Comparison of ENCODE assay signal across 13 cellular contexts in the genomic region with DNA sequence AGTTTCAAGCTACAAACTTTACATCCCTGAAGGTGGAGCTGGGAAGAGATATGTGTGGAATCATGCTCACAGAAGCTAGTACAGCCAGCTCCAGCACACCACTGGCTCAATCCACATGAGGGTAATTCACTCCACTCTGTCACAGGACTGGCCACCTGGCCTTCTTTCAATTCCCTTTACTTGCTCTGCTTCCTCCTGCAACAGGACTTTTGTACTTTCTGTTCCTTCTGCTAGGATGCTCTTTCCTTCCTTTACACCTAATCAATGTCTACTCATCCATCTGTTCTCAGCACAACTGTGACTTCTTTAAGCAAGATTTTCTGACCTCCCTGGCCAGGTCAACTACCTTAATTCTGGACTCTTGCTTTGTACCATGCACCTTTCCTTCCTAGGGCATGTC. TPM values are rescaled to one million over a fixed set of nuclear protein-coding genes. Genes with fewer than 3 reads are reported as not detected.
A peak's percentile ranks its signal among the peaks of the same experiment; 100 is the strongest.
DNase-seq lines count a peak whose midpoint lies in the region; ATAC-seq, FAIRE-seq and TF ChIP-seq lines count a peak whose summit lies in the region.
"Had no signal": no experiment of that assay in that cellular context is flagged by ENCODE, and none has a peak within 500 bp of the region (broad histone marks: within the 10 kb centered on the region; RNA-seq: fewer than 3 reads in every experiment).

No MANE protein-coding gene starts in this region.

- POLR2A ChIA-PET in GM12878 (lab: Charles Lee): interaction anchor here (0.6 to 1.5 kb wide), 8 partner anchors 10 to 138 kb away, joined by 3 to 5 read pairs (median 4); no protein-coding TSS in a partner anchor

- no TSS peak for BruUV-seq in GM12878 (replicated peaks; lab: Mats Ljungman, UMichigan)

- TF ChIP-seq CTCF in GM12878 (IDR thresholded peaks at IDR 0.05 in 2 of 3, conservative IDR thresholded peaks at IDR 0.05 in 1 of 3; ENCODE audit: control insufficient read depth in 2 of 3, extremely low read depth in 1 of 3, insufficient read depth in 1 of 3, low read depth in 3 of 3, low read length in 3 of 3): no peak

- CTCF ChIA-PET in GM12878 (lab: Yijun Ruan, JAX): interaction anchor here (0.5 to 7.0 kb wide), 24 partner anchors 12 to 296 kb away, joined by 3 to 149 read pairs (median 5); a partner anchor contains a TSS

- in situ Hi-C loops in GM12878 (cut with MboI): no loop called here

- RAD21 ChIA-PET in GM12878 (lab: Charles Lee; ENCODE audit: unreplicated experiment): interaction anchor here (0.6 to 5.9 kb wide), 22 partner anchors 10 to 296 kb away, joined by 3 to 75 read pairs (median 4); a partner anchor contains a TSS

- H3K4me3 ChIP-seq in GM12878: no peak overlapping the region

- H3K4me2 ChIP-seq in GM12878 (ENCODE audit: control insufficient read depth, insufficient read depth): peak overlapping the region; percentile 45; the same call in 1 of the 2 replicates

- no peak overlapping the region for H3K9ac ChIP-seq in GM12878 (ENCODE audit: control insufficient read depth, insufficient read depth, low read length)

- TF ChIP-seq RAD21 in GM12878 (IDR thresholded peaks at IDR 0.05; ENCODE audit: insufficient read depth, low read depth, low read length): no peak

- no peaks in the 10 kb centered on the region for H3K27me3 Mint-ChIP-seq in immature natural killer cell (ENCODE audit: low read depth in 3 of 3)

- peaks cover 35% of the 10 kb centered on the region for H3K4me1 ChIP-seq in GM12878 (ENCODE audit: control insufficient read depth, insufficient read depth, low read length)

- DNase-seq in GM12878 (ENCODE audit: low read depth, low spot score) (no peak), cerebellum (ENCODE audit: low spot score) (no peak), immature natural killer cell (no peak), amygdala (lab: John Stamatoyannopoulos, UW) (no peak)
- DNase-seq: cerebellar nuclear complex, NCI-H2171 had no signal

- no peaks in the 10 kb centered on the region for H3K9me3 Mint-ChIP-seq in immature natural killer cell
- H3K9me3 Mint-ChIP-seq: WTC11 had no signal

- FAIRE-seq in GM12878 (lab: Jason Lieb, UNC): peak; percentile 73
- FAIRE-seq: islet of Langerhans had no signal

- no peaks in the 10 kb centered on the region for H3K9me3 ChIP-seq in GM12878 (replicated peaks; ENCODE audit: control insufficient read depth, insufficient read depth, low read length)

- H3K79me2 ChIP-seq in GM12878 (ENCODE audit: control insufficient read depth, insufficient read depth, low read length): no peaks in the 10 kb centered on the region

- no peaks in the 10 kb centered on the region for H4K20me1 ChIP-seq in GM12878 (ENCODE audit: control insufficient read depth, insufficient read depth)

- H3K27me3 ChIP-seq in GM12878 (replicated peaks in 1 of 2; ENCODE audit: control insufficient read depth in 2 of 2, insufficient read depth in 2 of 2, low read length in 1 of 2): no peaks in the 10 kb centered on the region

- intact Hi-C loops in GM12878 (cut with micrococcal nuclease; ENCODE audit: unreplicated experiment): no loop called here

- peak overlapping the region; percentile 12; the same call in 1 of the 2 replicates for H3K27ac ChIP-seq in GM12878 (ENCODE audit: control insufficient read depth, insufficient read depth)
- H3K27ac ChIP-seq: C4-2B had no signal

- no peak overlapping the region for H3K4me3 Mint-ChIP-seq in immature natural killer cell
- H3K4me3 Mint-ChIP-seq: WTC11 had no signal

- ATAC-seq in GM18498 (IDR thresholded peaks at IDR 0.05; ENCODE audit: unreplicated experiment) (peak; percentile 57), GM19455 (IDR thresholded peaks at IDR 0.05; ENCODE audit: unreplicated experiment) (peak; percentile 47), HG03095 (IDR thresholded peaks at IDR 0.05; ENCODE audit: unreplicated experiment) (peak; percentile 48), GM12878 (peak; percentile 78), SK-N-SH treated with all-trans-retinoic acid at 6 μM for 48 hours (no peak)

- no peaks in the 10 kb centered on the region for H3K36me3 ChIP-seq in GM12878 (ENCODE audit: control insufficient read depth in 2 of 2, insufficient read depth in 2 of 2, low read length in 1 of 2)

- no peak overlapping the region for H2AFZ ChIP-seq in GM12878 (ENCODE audit: control insufficient read depth, low read depth, low read length)

- peaks cover 23 to 32% of the 10 kb centered on the region in 2 donors for H3K4me1 Mint-ChIP-seq in immature natural killer cell

- H3K27ac Mint-ChIP-seq in immature natural killer cell: peak overlapping the region in 1 of 6 donors; percentile 5
- H3K27ac Mint-ChIP-seq: WTC11 had no signal

- no peak for TF ChIP-seq POLR2A in GM12878 (IDR thresholded peaks at IDR 0.05; ENCODE audit: low read depth, low read length)

- peaks cover 0 to 3% (median 0%) of the 10 kb centered on the region in 3 donors for H3K36me3 Mint-ChIP-seq in immature natural killer cell
- H3K36me3 Mint-ChIP-seq: WTC11 had no signal

- SMC1A ChIA-PET in GM12878 (lab: Charles Lee; ENCODE audit: uncharacterized antibody, unreplicated experiment): interaction anchor here (0.5 to 6.8 kb wide), 26 partner anchors 9 to 286 kb away, joined by 3 to 133 read pairs (median 6); a partner anchor contains a TSS

- TF ChIP-seq EP300 in GM12878 (IDR thresholded peaks at IDR 0.05; ENCODE audit: borderline replicate concordance in 1 of 2, control insufficient read depth in 1 of 2, low read depth in 2 of 2, low read length in 2 of 2): peak in 1 of 2 experiments; percentile 46; a peak in 1 of 4 replicates

TF ChIP-seq in GM12878, 131 proteins besides CTCF, POLR2A, EP300 and RAD21 (continues in another document):
- TF ChIP-seq IRF4 (IDR thresholded peaks at IDR 0.05; ENCODE audit: low read depth, low read length): peak; percentile 78
- peak; percentile 77 for TF ChIP-seq TCF12 (IDR thresholded peaks at IDR 0.05; ENCODE audit: low read depth, low read length)
- TF ChIP-seq TCF3 (IDR thresholded peaks at IDR 0.05; ENCODE audit: borderline replicate concordance, insufficient read depth, low read depth, low read length): peak; percentile 81
- TF ChIP-seq EED (IDR thresholded peaks at IDR 0.05; ENCODE audit: low read depth): peak; percentile 57; the same call in 1 of the 2 replicates
- TF ChIP-seq KAT2A (conservative IDR thresholded peaks at IDR 0.05; ENCODE audit: control insufficient read depth, low read depth, low read length): no peak
- no peak for TF ChIP-seq JUND (IDR thresholded peaks at IDR 0.05; ENCODE audit: low read depth, low read length)
- TF ChIP-seq EZH2 (IDR thresholded peaks at IDR 0.05; ENCODE audit: borderline replicate concordance, control insufficient read depth, low read depth, low read length): no peak
- TF ChIP-seq TAF1 (IDR thresholded peaks at IDR 0.05; ENCODE audit: borderline replicate concordance, low read depth, low read length): no peak

TF ChIP-seq in SK-N-SH treated with all-trans-retinoic acid at 6 μM for 48 hours, 23 proteins besides CTCF, POLR2A, EP300 and RAD21 (continues in another document):
- no peak for TF ChIP-seq PPARA (CRISPR knock-in tag; IDR thresholded peaks at IDR 0.05; ENCODE audit: borderline replicate concordance)
- TF ChIP-seq, protein P1, sequence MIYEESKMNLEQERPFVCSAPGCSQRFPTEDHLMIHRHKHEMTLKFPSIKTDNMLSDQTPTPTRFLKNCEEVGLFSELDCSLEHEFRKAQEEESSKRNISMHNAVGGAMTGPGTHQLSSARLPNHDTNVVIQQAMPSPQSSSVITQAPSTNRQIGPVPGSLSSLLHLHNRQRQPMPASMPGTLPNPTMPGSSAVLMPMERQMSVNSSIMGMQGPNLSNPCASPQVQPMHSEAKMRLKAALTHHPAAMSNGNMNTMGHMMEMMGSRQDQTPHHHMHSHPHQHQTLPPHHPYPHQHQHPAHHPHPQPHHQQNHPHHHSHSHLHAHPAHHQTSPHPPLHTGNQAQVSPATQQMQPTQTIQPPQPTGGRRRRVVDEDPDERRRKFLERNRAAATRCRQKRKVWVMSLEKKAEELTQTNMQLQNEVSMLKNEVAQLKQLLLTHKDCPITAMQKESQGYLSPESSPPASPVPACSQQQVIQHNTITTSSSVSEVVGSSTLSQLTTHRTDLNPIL (CRISPR knock-in tag; IDR thresholded peaks at IDR 0.05; ENCODE audit: low read depth): no peak
- no peak for TF ChIP-seq ZNF70 (CRISPR knock-in tag; IDR thresholded peaks at IDR 0.05)
- TF ChIP-seq ZFP30 (CRISPR knock-in tag; IDR thresholded peaks at IDR 0.05): no peak
- TF ChIP-seq BACH2 (CRISPR knock-in tag; IDR thresholded peaks at IDR 0.05; ENCODE audit: borderline replicate concordance): no peak
- TF ChIP-seq, protein P2, sequence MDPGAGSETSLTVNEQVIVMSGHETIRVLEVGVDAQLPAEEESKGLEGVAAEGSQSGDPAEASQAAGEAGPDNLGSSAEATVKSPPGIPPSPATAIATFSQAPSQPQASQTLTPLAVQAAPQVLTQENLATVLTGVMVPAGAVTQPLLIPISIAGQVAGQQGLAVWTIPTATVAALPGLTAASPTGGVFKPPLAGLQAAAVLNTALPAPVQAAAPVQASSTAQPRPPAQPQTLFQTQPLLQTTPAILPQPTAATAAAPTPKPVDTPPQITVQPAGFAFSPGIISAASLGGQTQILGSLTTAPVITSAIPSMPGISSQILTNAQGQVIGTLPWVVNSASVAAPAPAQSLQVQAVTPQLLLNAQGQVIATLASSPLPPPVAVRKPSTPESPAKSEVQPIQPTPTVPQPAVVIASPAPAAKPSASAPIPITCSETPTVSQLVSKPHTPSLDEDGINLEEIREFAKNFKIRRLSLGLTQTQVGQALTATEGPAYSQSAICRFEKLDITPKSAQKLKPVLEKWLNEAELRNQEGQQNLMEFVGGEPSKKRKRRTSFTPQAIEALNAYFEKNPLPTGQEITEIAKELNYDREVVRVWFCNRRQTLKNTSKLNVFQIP (CRISPR knock-in tag; IDR thresholded peaks at IDR 0.05; ENCODE audit: borderline replicate concordance, low read depth): no peak
- TF ChIP-seq ESRRG (CRISPR knock-in tag; IDR thresholded peaks at IDR 0.05): no peak

RNA-seq across cellular contexts. Expression of a gene that starts 39.4 kb away (rescaled TPM):
- 60.0 and 65.9 TPM in 2 replicates for total RNA-seq in GM12878 (2013; cell fraction: nucleolus; rRNA removed)
- 16.1 TPM in 2 replicates for total RNA-seq in GM12878 (2014; rRNA removed)
- 21.8 and 23.2 TPM in 2 replicates for total RNA-seq in GM12878 (2014; rRNA removed; fragmentation: Illumina TruSeq; extraction: Trizol)
- total RNA-seq in GM12878 (2021): 21.3 and 22.4 TPM in 2 replicates
- 16.0 TPM for polyA plus RNA-seq in GM12878 (2011; ENCODE audit: low read depth)
- 20.3 and 20.7 TPM in 2 replicates for polyA plus RNA-seq in GM12878 (2011; rRNA removed)
- 17.6 and 27.0 TPM in 2 replicates for polyA plus RNA-seq in GM12878 (2011; cell fraction: cytosol; rRNA removed)
- 26.4 and 28.1 TPM in 2 replicates for polyA plus RNA-seq in GM12878 (2011; cell fraction: nucleus; rRNA removed)
- 16.1 and 21.0 TPM in 2 replicates for polyA plus RNA-seq in GM12878 (2012)
- 25.2 and 32.5 TPM in 2 replicates for polyA plus RNA-seq in GM12878 (2014; fragmentation: Illumina TruSeq; extraction: Trizol)
- polyA plus RNA-seq in GM12878 (2014; fragmentation: Nextera tagmentation; extraction: Ambion mirVana): 10 to 100 TPM in 1 of 2 experiments, 1 to 10 TPM in 1; 7.0 to 10.3 TPM
- 15.5 and 17.9 TPM in 2 replicates for polyA plus RNA-seq in GM12878 (2014; rRNA removed)
- polyA plus RNA-seq in GM12878 (2016; fragmentation: Nextera tagmentation; extraction: Ambion mirVana): 10 to 100 TPM; 24.1 to 29.8 TPM
- polyA minus RNA-seq in GM12878 (2011; rRNA and poly(A)+ RNA removed): 30.4 and 34.2 TPM in 2 replicates
- 12.0 and 13.7 TPM in 2 replicates for polyA minus RNA-seq in GM12878 (2011; cell fraction: cytosol; rRNA and poly(A)+ RNA removed)
- 34.0 and 50.9 TPM in 2 replicates for polyA minus RNA-seq in GM12878 (2011; cell fraction: nucleus; rRNA and poly(A)+ RNA removed)
- 9.0 TPM for total RNA-seq in cerebellum
- under 1 TPM in 1 of 3 donors, not detected in 2; 0.24 TPM for polyA plus RNA-seq in immature natural killer cell
